In the genomic region with DNA sequence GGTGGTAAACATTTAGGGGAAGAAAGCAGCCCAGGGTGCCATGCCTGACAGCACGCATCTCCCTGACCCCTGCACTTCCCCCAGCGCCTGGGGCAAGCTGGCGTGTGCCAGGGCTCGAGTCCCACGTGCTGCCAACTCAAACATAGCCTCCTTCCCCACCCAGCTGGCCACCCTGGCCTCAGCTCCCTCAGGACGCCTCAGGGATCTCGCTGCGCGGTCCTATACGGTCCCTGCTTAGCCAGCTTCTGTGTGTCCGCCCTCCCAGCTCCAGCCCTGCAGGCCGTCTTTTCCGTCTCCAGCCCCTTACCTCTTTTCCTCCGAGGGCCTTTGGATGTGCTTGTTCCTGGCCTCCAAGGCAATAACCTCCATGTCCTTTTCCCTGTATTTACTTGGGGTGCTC, we compare ENCODE assay signal across 21 cellular contexts.
DNase-seq lines count a peak whose midpoint lies in the region; TF ChIP-seq lines count a peak whose summit lies in the region.
"Had no signal": no experiment of that assay in that cellular context is flagged by ENCODE, and none has a peak within 500 bp of the region (broad histone marks: within the 10 kb centered on the region; RNA-seq: fewer than 3 reads in every experiment).

No MANE protein-coding gene starts in this region.

- no peak overlapping the region for H3K27ac ChIP-seq in endodermal cell (ENCODE audit: low read depth, low read length)
- no peak overlapping the region for H3K27ac ChIP-seq in spleen
- H3K27ac ChIP-seq: 22Rv1 had no signal

- H3K4me1 Mint-ChIP-seq in endodermal cell, result peaks cover 10% of the 10 kb centered on the region
- H3K4me1 Mint-ChIP-seq in MCF 10A (ENCODE audit: insufficient read depth, unreplicated experiment), result no peaks in the 10 kb centered on the region

- H3K4me3 ChIP-seq in endodermal cell (ENCODE audit: low read length) (no peak overlapping the region), spleen (no peak overlapping the region)

- CTCF ChIA-PET in MCF 10A (lab: Yijun Ruan, JAX), result interaction anchor here (0.9 to 1.0 kb wide), 2 partner anchors 91 to 325 kb away, joined by 3 read pairs; no protein-coding TSS in a partner anchor
- CTCF ChIA-PET in GM10248 (lab: Yijun Ruan, JAX), result interaction anchor here (1.2 to 1.8 kb wide), 4 partner anchors 90 to 1105 kb away, joined by 3 to 7 read pairs (median 4); no protein-coding TSS in a partner anchor

- no TSS peak for BruUV-seq in MCF 10A (replicated peaks; lab: Mats Ljungman, UMichigan)

- H3K4me1 ChIP-seq in endodermal cell (ENCODE audit: control insufficient read depth, insufficient read depth, low read length) (peaks cover 2% of the 10 kb centered on the region), spleen (peaks cover 0 to 16% (median 11%) of the 10 kb centered on the region in 6 donors)

- DNase-seq in NCI-H2029 (lab: John Stamatoyannopoulos, UW) (peak; percentile 20), NCI-H2029 treated with DMSO at 0.1 percent for 48 hours (lab: John Stamatoyannopoulos, UW) (no peak), NCI-H69 (lab: John Stamatoyannopoulos, UW) (peak; percentile 80), endodermal cell (peak; percentile 38), spleen (peak; percentile 54), MCF 10A (ENCODE audit: unreplicated experiment) (no peak), NCI-H82 treated with DMSO at 0.1 percent for 48 hours (lab: John Stamatoyannopoulos, UW; ENCODE audit: unreplicated experiment) (no peak), GM10248 (ENCODE audit: extremely low spot score) (no peak)
- DNase-seq: Caco-2; CD4-positive, CD25-positive, alpha-beta regulatory T cell; DMS153; EL; HFFc6; MM.1S; NCI-H1092 treated with DMSO at 0.1 percent for 48 hours; NCI-H2107; NCI-H226; NCI-H526 treated with DMSO at 0.1 percent for 48 hours; RPMI8226 had no signal

- no peaks in the 10 kb centered on the region for H3K9me3 Mint-ChIP-seq in endodermal cell
- no peaks in the 10 kb centered on the region for H3K9me3 Mint-ChIP-seq in MCF 10A (ENCODE audit: unreplicated experiment)
- H3K9me3 Mint-ChIP-seq: CD4-positive, CD25-positive, alpha-beta regulatory T cell; HFFc6 had no signal

- no peaks in the 10 kb centered on the region for H3K27me3 Mint-ChIP-seq in endodermal cell (ENCODE audit: insufficient read depth)
- no peaks in the 10 kb centered on the region for H3K27me3 Mint-ChIP-seq in MCF 10A (ENCODE audit: insufficient read depth, unreplicated experiment)
- H3K27me3 Mint-ChIP-seq: CD4-positive, CD25-positive, alpha-beta regulatory T cell had no signal

- no peak for TF ChIP-seq POLR2A in spleen (IDR thresholded peaks at IDR 0.05)

- H3K4me3 Mint-ChIP-seq in endodermal cell (no peak overlapping the region), MCF 10A (ENCODE audit: unreplicated experiment) (no peak overlapping the region)
- H3K4me3 Mint-ChIP-seq: B cell; CD4-positive, CD25-positive, alpha-beta regulatory T cell; HFFc6 had no signal

- H3K36me3 Mint-ChIP-seq in endodermal cell (ENCODE audit: low read depth) (peaks cover 39% of the 10 kb centered on the region), MCF 10A (ENCODE audit: insufficient read depth, unreplicated experiment) (peaks cover 51% of the 10 kb centered on the region)

- H3K9me3 ChIP-seq in endodermal cell (ENCODE audit: control insufficient read depth, low read length) (no peaks in the 10 kb centered on the region), spleen (no peaks in the 10 kb centered on the region)
- H3K9me3 ChIP-seq: Caco-2 had no signal

- WGBS in endodermal cell (ENCODE audit: insufficient coverage in 1 of 2, insufficient read length in 1 of 2), 2 experiments, result 91 to 93% methylated on average over 11 to 14 of the region's 14 CpGs
- whole genome bisulfite sequencing in spleen, 5 donors, result 88 to 94% (median 91%) methylated on average over 14 of the region's 14 CpGs

- TF ChIP-seq CTCF in endodermal cell (conservative IDR thresholded peaks at IDR 0.05), result no peak
- no peak for TF ChIP-seq CTCF in spleen (IDR thresholded peaks at IDR 0.05 in 8 of 11, conservative IDR thresholded peaks at IDR 0.05 in 3 of 11)
- TF ChIP-seq CTCF in MCF 10A (IDR thresholded peaks at IDR 0.05; ENCODE audit: unreplicated experiment), result no peak
- TF ChIP-seq CTCF in GM10248 (IDR thresholded peaks at IDR 0.05; ENCODE audit: control extremely low read depth, extremely low read depth, low read depth, missing control alignments), result no peak

- peaks cover 32% of the 10 kb centered on the region for H3K36me3 ChIP-seq in endodermal cell (ENCODE audit: control insufficient read depth, insufficient read depth, low read length)
- H3K36me3 ChIP-seq in spleen, result peaks cover 0 to 83% (median 57%) of the 10 kb centered on the region in 6 donors

- POLR2A ChIA-PET in MCF 10A (lab: Yijun Ruan, JAX), result no interaction called here
- POLR2A ChIA-PET in GM10248 (lab: Yijun Ruan, JAX), result no interaction called here

- no peak overlapping the region for H3K9ac ChIP-seq in endodermal cell (ENCODE audit: extremely low read depth, low read length, poor library complexity, severe bottlenecking)

- intact Hi-C loops in spleen (cut with DNase I; ENCODE audit: low total_unique reads), result no loop called here
- intact Hi-C loops in MCF 10A (cut with micrococcal nuclease), result loop anchor here (5.0 kb wide), 1 partner anchor 824 kb away; no protein-coding TSS in a partner anchor

- H3K27ac Mint-ChIP-seq in endodermal cell (no peak overlapping the region), MCF 10A (ENCODE audit: low read depth, unreplicated experiment) (no peak overlapping the region)
- H3K27ac Mint-ChIP-seq: B cell; CD4-positive, CD25-positive, alpha-beta regulatory T cell; HFFc6 had no signal

- H3K27me3 ChIP-seq in endodermal cell (ENCODE audit: control insufficient read depth, insufficient read depth, low read length, poor library complexity, severe bottlenecking) (no peaks in the 10 kb centered on the region), spleen (replicated peaks in 1 of 7) (peaks cover 0 to 8% (median 0%) of the 10 kb centered on the region in 7 donors)

Comparison
In these comparisons a context has a peak if more than half of its experiments do, and no peak if none do; other contexts are left out.
1. DNase-seq: peak in NCI-H2029 (single experiment), NCI-H69 (single experiment), endodermal cell (single experiment) and spleen (single experiment); none in NCI-H2029 treated with DMSO at 0.1 percent for 48 hours (single experiment), MCF 10A (single experiment), NCI-H82 treated with DMSO at 0.1 percent for 48 hours (single experiment) and GM10248 (single experiment).